30 cellular contexts compared by ENCODE assay signal in the genomic region with DNA sequence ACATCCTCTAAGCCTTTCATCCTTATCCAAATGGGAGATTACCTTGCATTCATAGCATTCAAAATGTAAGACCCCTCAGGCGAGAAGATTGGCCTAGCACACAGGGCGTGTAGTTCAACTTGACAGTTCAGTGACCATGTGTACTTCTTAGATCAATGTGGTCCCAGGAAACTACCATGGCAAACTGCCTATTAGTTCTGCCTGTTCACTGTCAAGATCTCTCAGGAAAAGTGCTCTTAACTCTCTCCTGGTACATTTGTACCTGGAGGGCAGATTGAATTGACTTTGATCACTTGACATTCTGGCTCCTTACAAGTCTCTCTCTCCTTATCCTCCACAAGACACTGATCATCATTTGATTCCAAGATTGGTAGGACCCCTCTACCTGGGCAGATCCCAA.
"Had no signal": no experiment of that assay in that cellular context is flagged by ENCODE, and none has a peak within 500 bp of the region (broad histone marks: within the 10 kb centered on the region; RNA-seq: fewer than 3 reads in every experiment).

No MANE protein-coding gene starts in this region.

- H3K9me3 Mint-ChIP-seq: stimulated activated naive CD8-positive, alpha-beta T cell treated with anti-CD3 and anti-CD28 coated beads, Interleukin-15, amount 100 ng/mL, for 72 hours had no signal

- FAIRE-seq: bronchial epithelial cell, colon, endometrium, keratinocyte, TTC549 had no signal

- H3K27me3 Mint-ChIP-seq: natural killer cell treated with Interleukin-12 subunit alpha and Interleukin-12 subunit beta and Interleukin-15 and Interleukin-18, amount 100 ng/mL, for 72 hours had no signal

- H3K36me3 Mint-ChIP-seq: stimulated activated memory B cell treated with anti-CD40 and anti-IgM and Interleukin-4, amounts not matched to agents 10 μg/mL and 1 μg/mL and 100 μg/mL, for 72 hours had no signal

- H3K4me3 Mint-ChIP-seq: activated T-helper 1 cell treated with anti-CD3 and anti-CD28 coated beads, Interleukin-12 subunit alpha, Interleukin-12 subunit beta, Interleukin-2, Interleukin-4 antibody, amounts not matched to agents 30 ng/mL and 10 ng/mL and 1 ng/mL, durations not matched to agents 14 hours and 24 hours and 36 hours; natural killer cell treated with Interleukin-12 subunit alpha and Interleukin-12 subunit beta and Interleukin-15 and Interleukin-18, amount 100 ng/mL, for 72 hours; stimulated activated memory B cell treated with anti-CD40 and anti-IgM and Interleukin-4, amounts not matched to agents 10 μg/mL and 1 μg/mL and 100 μg/mL, for 72 hours; stimulated activated naive CD8-positive, alpha-beta T cell treated with anti-CD3 and anti-CD28 coated beads, Interleukin-15, amount 100 ng/mL, for 72 hours; T-helper 1 cell treated with Interleukin-12 subunit alpha and Interleukin-12 subunit beta and Interleukin-4 antibody, amounts not matched to agents 30 μg/mL and 1 μg/mL, for 36 hours had no signal

- H3K4me1 ChIP-seq: lower lobe of right lung had no signal

- H3K27me3 ChIP-seq: gastrocnemius medialis had no signal

- H3K4me1 Mint-ChIP-seq: stimulated activated memory B cell treated with anti-CD40 and anti-IgM and Interleukin-4, amounts not matched to agents 10 μg/mL and 1 μg/mL and 100 μg/mL, for 72 hours; stimulated activated naive CD8-positive, alpha-beta T cell treated with anti-CD3 and anti-CD28 coated beads, Interleukin-15, amount 100 ng/mL, for 72 hours had no signal

- ATAC-seq: natural killer cell treated with Interleukin-12 subunit alpha and Interleukin-12 subunit beta and Interleukin-15 and Interleukin-18, amount 100 ng/mL, for 72 hours; stimulated activated memory B cell treated with anti-CD40 and anti-IgM and Interleukin-4, amounts not matched to agents 10 μg/mL and 1 μg/mL and 100 μg/mL, for 72 hours; stimulated activated naive CD8-positive, alpha-beta T cell treated with anti-CD3 and anti-CD28 coated beads, Interleukin-15, amount 100 ng/mL, for 72 hours had no signal

- H3K27ac ChIP-seq: lower lobe of right lung, VCaP had no signal

- H3K36me3 ChIP-seq: gastrocnemius medialis, lower lobe of right lung had no signal

- DNase-seq: activated CD4-positive, alpha-beta T cell treated with anti-CD3 and anti-CD28 coated beads for 4 hours; activated CD4-positive, alpha-beta T cell treated with anti-CD3 and anti-CD28 coated beads, Interleukin-2, amount 50 U/mL, for 4 hours; activated CD8-positive, alpha-beta memory T cell treated with anti-CD3 and anti-CD28 coated beads for 24 hours; activated gamma-delta T cell; activated naive CD4-positive, alpha-beta T cell treated with anti-CD3 and anti-CD28 coated beads, Interleukin-2, amount 50 U/mL, for 16 hours; effector CD8-positive, alpha-beta T cell; glutamatergic neuron; lower lobe of right lung; mesendoderm; retina; SK-N-SH; stimulated activated CD4-positive, alpha-beta T cell treated with anti-CD3 and anti-CD28 coated beads, Interleukin-1b, Interleukin-23, amount 100 ng/mL, for 48 hours; stimulated activated CD4-positive, alpha-beta T cell treated with anti-CD3 and anti-CD28 coated beads, Interleukin-4, amount 100 ng/mL, for 4 hours; stimulated activated CD8-positive, alpha-beta memory T cell treated with anti-CD3 and anti-CD28 coated beads, Interleukin-4, amount 100 ng/mL, for 48 hours; stimulated activated naive CD8-positive, alpha-beta T cell treated with anti-CD3 and anti-CD28 coated beads, Interleukin-15, amount 100 ng/mL, for 72 hours; SW 1271; T-helper 9 cell; trophoblast cell had no signal

- H3K27ac Mint-ChIP-seq: activated T-helper 1 cell treated with anti-CD3 and anti-CD28 coated beads, Interleukin-12 subunit alpha, Interleukin-12 subunit beta, Interleukin-2, Interleukin-4 antibody, amounts not matched to agents 30 ng/mL and 10 ng/mL and 1 ng/mL, durations not matched to agents 14 hours and 24 hours and 36 hours; natural killer cell treated with Interleukin-12 subunit alpha and Interleukin-12 subunit beta and Interleukin-15 and Interleukin-18, amount 100 ng/mL, for 72 hours; stimulated activated memory B cell treated with anti-CD40 and anti-IgM and Interleukin-4, amounts not matched to agents 10 μg/mL and 1 μg/mL and 100 μg/mL, for 72 hours; stimulated activated naive CD8-positive, alpha-beta T cell treated with anti-CD3 and anti-CD28 coated beads, Interleukin-15, amount 100 ng/mL, for 72 hours; T-helper 1 cell treated with Interleukin-12 subunit alpha and Interleukin-12 subunit beta and Interleukin-4 antibody, amounts not matched to agents 30 μg/mL and 1 μg/mL, for 36 hours had no signal

- H3K4me3 ChIP-seq: gastrocnemius medialis, lower lobe of right lung, smooth muscle cell had no signal

- H3K9me3 ChIP-seq: gastrocnemius medialis, lower lobe of right lung, SK-N-SH had no signal
